In the genomic region with DNA sequence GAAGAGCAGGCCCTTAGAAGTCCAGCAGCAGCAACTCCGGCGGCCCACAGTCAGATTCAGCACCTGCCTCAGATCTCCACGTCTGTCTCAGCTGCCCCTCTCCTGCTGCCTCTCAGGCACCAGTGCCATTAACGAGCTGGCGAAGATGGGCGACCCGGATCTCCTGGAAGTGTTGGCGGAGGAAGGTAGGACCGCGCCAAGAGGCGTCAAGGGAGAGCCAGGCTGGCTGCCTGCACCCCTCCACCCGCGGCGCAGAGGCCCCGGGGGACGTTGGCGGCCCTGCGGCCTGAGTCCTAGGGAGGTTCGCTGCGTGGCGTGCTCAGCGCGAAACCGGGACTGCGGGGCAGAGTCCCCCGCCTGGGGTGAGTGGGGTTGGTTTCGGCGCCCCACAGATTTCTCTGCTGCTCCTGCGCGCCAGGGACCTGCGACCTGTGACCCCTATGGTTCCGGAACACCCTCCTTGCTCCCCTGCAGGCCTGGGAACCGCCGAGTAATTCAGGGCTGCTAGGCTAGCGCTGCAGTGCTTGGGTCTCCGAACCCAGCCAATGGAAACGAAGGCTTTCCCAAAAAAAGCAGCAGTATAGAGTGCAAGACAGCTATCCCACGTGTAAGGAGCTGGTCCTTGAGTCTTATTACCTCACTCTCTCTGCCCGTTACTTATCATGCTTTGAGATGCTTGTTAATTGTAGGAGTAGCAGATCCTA, we compare ENCODE assay signal across 1 cellular context.
TF ChIP-seq lines count a peak whose summit lies in the region.

No MANE protein-coding gene starts in this region.

TF ChIP-seq in K562, 482 proteins besides CTCF, POLR2A, EP300 and RAD21 (continued from another document):
- TF ChIP-seq MGA (IDR thresholded peaks at IDR 0.05) (peak; percentile 13; the same call in 1 of the 2 replicates), ZKSCAN1 (IDR thresholded peaks at IDR 0.05; ENCODE audit: low read depth, low read length) (no peak), ATF1 (CRISPR knock-in tag; IDR thresholded peaks at IDR 0.05) (no peak), ATF1 (tag; IDR thresholded peaks at IDR 0.05) (0 out of 2 replicates have a peak, but pooled peaks have one; percentile 10), L3MBTL2 (IDR thresholded peaks at IDR 0.05) (peak; percentile 41; the same call in 1 of the 2 replicates), ETS2 (tag; IDR thresholded peaks at IDR 0.05; ENCODE audit: borderline replicate concordance, poor library complexity, severe bottlenecking) (no peak)
